10 cellular contexts compared by ENCODE assay signal in genomic region chr19:703329-703650, GRCh38. TPM values are rescaled to one million over a fixed set of nuclear protein-coding genes. Genes with fewer than 3 reads are reported as not detected.
DNase-seq lines count a peak whose midpoint lies in the region; ATAC-seq and FAIRE-seq lines count a peak whose summit lies in the region.
"Had no signal": no experiment of that assay in that cellular context is flagged by ENCODE, and none has a peak within 500 bp of the region (broad histone marks: within the 10 kb centered on the region; RNA-seq: fewer than 3 reads in every experiment).

No MANE protein-coding gene starts in this region.

- H3K4me1 Mint-ChIP-seq in activated CD8-positive, alpha-beta memory T cell treated with anti-CD3 and anti-CD28 coated beads, Interleukin-2, amount 10 ng/mL, durations not matched to agents 7 days and 5 days, result peaks cover 6% of the 10 kb centered on the region
- H3K4me1 Mint-ChIP-seq in T-cell, result peaks cover 9 to 17% (median 9%) of the 10 kb centered on the region in 3 donors
- peaks cover 8% of the 10 kb centered on the region for H3K4me1 Mint-ChIP-seq in stimulated activated effector memory CD8-positive, alpha-beta T cell treated with anti-CD3 and anti-CD28 coated beads, Interleukin-12 subunit alpha, Interleukin-12 subunit beta, amount 100 ng/mL, for 72 hours

- CTCF ChIA-PET in activated CD8-positive, alpha-beta memory T cell treated with anti-CD3 and anti-CD28 coated beads, Interleukin-2, amount 10 ng/mL, durations not matched to agents 7 days and 5 days (lab: Charles Lee), result interaction anchor here (0.6 to 1.3 kb wide), 5 partner anchors 23 to 119 kb away, joined by 3 to 4 read pairs (median 3); no protein-coding TSS in a partner anchor
- CTCF ChIA-PET in T-cell (lab: Charles Lee), result interaction anchor here in 1 of 2 donors (1.0 kb wide), 1 partner anchor 32 kb away, joined by 6 read pairs; no protein-coding TSS in a partner anchor

- peaks cover 15% of the 10 kb centered on the region for H3K27me3 Mint-ChIP-seq in activated CD8-positive, alpha-beta memory T cell treated with anti-CD3 and anti-CD28 coated beads, Interleukin-2, amount 10 ng/mL, durations not matched to agents 7 days and 5 days
- H3K27me3 Mint-ChIP-seq in T-cell, result peaks cover 4 to 27% of the 10 kb centered on the region in 2 donors

- POLR2A ChIA-PET in T-cell (lab: Charles Lee), result interaction anchor here in 1 of 2 donors (0.6 kb wide), 1 partner anchor 11 kb away, joined by 4 read pairs; no protein-coding TSS in a partner anchor

- H3K27ac Mint-ChIP-seq in activated CD8-positive, alpha-beta memory T cell treated with anti-CD3 and anti-CD28 coated beads, Interleukin-2, amount 10 ng/mL, durations not matched to agents 7 days and 5 days, result no peak overlapping the region
- no peak overlapping the region for H3K27ac Mint-ChIP-seq in T-cell
- no peak overlapping the region for H3K27ac Mint-ChIP-seq in stimulated activated effector memory CD8-positive, alpha-beta T cell treated with anti-CD3 and anti-CD28 coated beads, Interleukin-12 subunit alpha, Interleukin-12 subunit beta, amount 100 ng/mL, for 72 hours
- H3K27ac Mint-ChIP-seq: activated naive CD4-positive, alpha-beta T cell treated with anti-CD3 and anti-CD28 coated beads, Interleukin-2, amount 10 ng/mL, durations not matched to agents 7 days and 5 days had no signal

- H3K36me3 Mint-ChIP-seq in activated CD8-positive, alpha-beta memory T cell treated with anti-CD3 and anti-CD28 coated beads, Interleukin-2, amount 10 ng/mL, durations not matched to agents 7 days and 5 days, result no peaks in the 10 kb centered on the region
- no peaks in the 10 kb centered on the region for H3K36me3 Mint-ChIP-seq in T-cell
- no peaks in the 10 kb centered on the region for H3K36me3 Mint-ChIP-seq in stimulated activated effector memory CD8-positive, alpha-beta T cell treated with anti-CD3 and anti-CD28 coated beads, Interleukin-12 subunit alpha, Interleukin-12 subunit beta, amount 100 ng/mL, for 72 hours
- H3K36me3 Mint-ChIP-seq: activated naive CD4-positive, alpha-beta T cell treated with anti-CD3 and anti-CD28 coated beads, Interleukin-2, amount 10 ng/mL, durations not matched to agents 7 days and 5 days had no signal

- H3K4me3 Mint-ChIP-seq in activated CD8-positive, alpha-beta memory T cell treated with anti-CD3 and anti-CD28 coated beads, Interleukin-2, amount 10 ng/mL, durations not matched to agents 7 days and 5 days, result peak overlapping the region; percentile 5
- peak overlapping the region in 2 of 3 donors; percentile 24 to 57 for H3K4me3 Mint-ChIP-seq in T-cell
- H3K4me3 Mint-ChIP-seq in stimulated activated effector memory CD8-positive, alpha-beta T cell treated with anti-CD3 and anti-CD28 coated beads, Interleukin-12 subunit alpha, Interleukin-12 subunit beta, amount 100 ng/mL, for 72 hours, result peak overlapping the region; percentile 34
- H3K4me3 Mint-ChIP-seq: activated naive CD4-positive, alpha-beta T cell treated with anti-CD3 and anti-CD28 coated beads, Interleukin-2, amount 10 ng/mL, durations not matched to agents 7 days and 5 days had no signal

- peak overlapping the region; percentile 43; the same call in 1 of the 2 replicates for H3K4me3 ChIP-seq in iPS-18c (ENCODE audit: insufficient read depth, low read depth, low read length)
- H3K4me3 ChIP-seq: SJSA1 had no signal

- no peak for DNase-seq in activated CD8-positive, alpha-beta memory T cell treated with anti-CD3 and anti-CD28 coated beads, Interleukin-2, amount 10 ng/mL, durations not matched to agents 7 days and 5 days
- no peak for DNase-seq in activated CD8-positive, alpha-beta memory T cell treated with anti-CD3 and anti-CD28 coated beads, Interleukin-2, amount 50 U/mL, for 4 hours
- peak in 1 of 34 experiments; percentile 10 for DNase-seq in T-cell
- DNase-seq in stimulated activated effector memory CD8-positive, alpha-beta T cell treated with anti-CD3 and anti-CD28 coated beads, Interleukin-12 subunit alpha, Interleukin-12 subunit beta, amount 100 ng/mL, for 72 hours (ENCODE audit: low spot score in 2 of 2), result no peak
- no peak for DNase-seq in inferior parietal cortex (ENCODE audit: extremely low spot score)
- no peak for DNase-seq in urothelium cell line (ENCODE audit: low spot score)

- FAIRE-seq in urothelium cell line (lab: Jason Lieb, UNC), result no peak

- no peak for ATAC-seq in activated CD8-positive, alpha-beta memory T cell treated with anti-CD3 and anti-CD28 coated beads, Interleukin-2, amount 10 ng/mL, durations not matched to agents 7 days and 5 days
- peak in 1 of 4 experiments; percentile 5 for ATAC-seq in T-cell (replicated peaks in 1 of 4)
- no peak for ATAC-seq in stimulated activated effector memory CD8-positive, alpha-beta T cell treated with anti-CD3 and anti-CD28 coated beads, Interleukin-12 subunit alpha, Interleukin-12 subunit beta, amount 100 ng/mL, for 72 hours
- no peak for ATAC-seq in GM21447 (IDR thresholded peaks at IDR 0.05; ENCODE audit: unreplicated experiment)

- H3K9me3 ChIP-seq in iPS-18c (ENCODE audit: control insufficient read depth, insufficient read depth, low read length), result peaks cover 2% of the 10 kb centered on the region
- H3K9me3 ChIP-seq: SJSA1 had no signal

- H3K9me3 Mint-ChIP-seq in activated CD8-positive, alpha-beta memory T cell treated with anti-CD3 and anti-CD28 coated beads, Interleukin-2, amount 10 ng/mL, durations not matched to agents 7 days and 5 days (ENCODE audit: low read depth), result no peaks in the 10 kb centered on the region
- H3K9me3 Mint-ChIP-seq in T-cell, result no peaks in the 10 kb centered on the region
- H3K9me3 Mint-ChIP-seq in stimulated activated effector memory CD8-positive, alpha-beta T cell treated with anti-CD3 and anti-CD28 coated beads, Interleukin-12 subunit alpha, Interleukin-12 subunit beta, amount 100 ng/mL, for 72 hours, result no peaks in the 10 kb centered on the region
- H3K9me3 Mint-ChIP-seq: activated naive CD4-positive, alpha-beta T cell treated with anti-CD3 and anti-CD28 coated beads, Interleukin-2, amount 10 ng/mL, durations not matched to agents 7 days and 5 days had no signal

RNA-seq across cellular contexts. Expression of gene PALM, which starts 5.4 kb away (rescaled TPM):
- not detected for total RNA-seq in activated CD8-positive, alpha-beta memory T cell treated with anti-CD3 and anti-CD28 coated beads, Interleukin-2, amount 10 ng/mL, durations not matched to agents 7 days and 5 days
- under 1 TPM in 4 of 5 donors, not detected in 1; 0.19 to 0.57 (median 0.41) TPM for total RNA-seq in T-cell
- total RNA-seq: SJSA1 had no signal

RNA-seq across cellular contexts. Expression of gene PRSS57, which starts 8.0 kb away (rescaled TPM):
- under 1 TPM in 1 of 2 experiments, not detected in 1; 0.59 TPM for total RNA-seq in activated CD8-positive, alpha-beta memory T cell treated with anti-CD3 and anti-CD28 coated beads, Interleukin-2, amount 10 ng/mL, durations not matched to agents 7 days and 5 days
- 1 to 10 TPM in 3 of 5 donors, under 1 TPM in 1, not detected in 1; 0.86 to 2.5 (median 1.7) TPM for total RNA-seq in T-cell
- total RNA-seq: SJSA1 had no signal

RNA-seq across cellular contexts. Expression of gene FSTL3, which starts 27.1 kb away (rescaled TPM):
- total RNA-seq in activated CD8-positive, alpha-beta memory T cell treated with anti-CD3 and anti-CD28 coated beads, Interleukin-2, amount 10 ng/mL, durations not matched to agents 7 days and 5 days, result 1 to 10 TPM; 2.2 to 3.1 TPM
- total RNA-seq in T-cell, result 1 to 10 TPM; 2.0 to 5.3 (median 4.1) TPM

RNA-seq across cellular contexts. Expression of gene RNF126, which starts 40.3 kb away (rescaled TPM):
- 10 to 100 TPM; 76.9 to 83.0 TPM for total RNA-seq in activated CD8-positive, alpha-beta memory T cell treated with anti-CD3 and anti-CD28 coated beads, Interleukin-2, amount 10 ng/mL, durations not matched to agents 7 days and 5 days
- total RNA-seq in T-cell, result 100 to 1,000 TPM in 4 of 5 donors, 10 to 100 TPM in 1; 98.8 to 139 (median 118) TPM

RNA-seq across cellular contexts. Expression of gene MISP, which starts 47.6 kb away (rescaled TPM):
- total RNA-seq in activated CD8-positive, alpha-beta memory T cell treated with anti-CD3 and anti-CD28 coated beads, Interleukin-2, amount 10 ng/mL, durations not matched to agents 7 days and 5 days, result not detected
- under 1 TPM in 3 of 5 donors, not detected in 2; 0.10 to 0.16 (median 0.15) TPM for total RNA-seq in T-cell
